1 cellular context compared by ENCODE assay signal in the genomic region with DNA sequence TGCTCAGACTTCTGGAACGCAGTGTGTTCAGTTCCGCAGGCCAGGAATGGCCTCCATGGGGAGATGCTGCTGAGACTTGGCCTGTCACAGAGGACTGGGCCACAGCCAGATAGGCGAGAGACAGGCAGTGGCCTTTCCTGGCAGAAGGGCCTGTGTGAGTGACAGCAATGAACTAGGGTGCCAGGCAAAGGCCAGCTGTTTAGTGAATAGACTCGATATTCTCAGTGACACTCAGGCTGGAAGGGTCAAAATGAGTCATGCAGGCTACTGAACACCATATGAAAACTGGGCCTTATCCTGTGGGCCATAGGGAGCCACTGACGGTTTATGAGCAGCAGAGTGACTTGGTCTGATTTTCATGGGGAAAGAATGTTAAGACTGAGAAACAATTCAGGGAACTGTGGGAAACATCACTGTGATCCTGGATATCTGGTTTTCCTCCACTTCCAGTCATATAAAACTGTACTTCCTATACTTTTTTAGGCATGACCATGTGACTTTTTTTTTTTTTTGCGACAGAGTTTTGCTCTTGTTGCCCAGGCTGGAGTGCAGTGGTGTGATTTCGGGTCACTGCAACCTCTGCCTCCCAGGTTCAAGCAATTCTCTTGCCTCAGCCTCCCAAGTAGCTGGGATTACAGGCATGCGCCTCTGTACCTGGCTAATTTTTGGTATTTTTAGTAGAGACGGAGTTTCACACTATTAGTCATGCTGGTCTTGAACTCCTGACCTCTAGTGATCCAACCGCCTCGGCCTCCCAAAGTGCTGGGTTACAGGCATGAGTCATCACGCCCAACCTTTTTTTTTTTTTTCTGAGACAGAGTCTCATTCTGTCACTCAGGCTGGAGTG.
TF ChIP-seq lines count a peak whose summit lies in the region.

No MANE protein-coding gene starts in this region.

TF ChIP-seq in HepG2, 621 proteins besides CTCF, POLR2A, EP300 and RAD21 (continued from another document and continues in another):
- TF ChIP-seq, protein P1, sequence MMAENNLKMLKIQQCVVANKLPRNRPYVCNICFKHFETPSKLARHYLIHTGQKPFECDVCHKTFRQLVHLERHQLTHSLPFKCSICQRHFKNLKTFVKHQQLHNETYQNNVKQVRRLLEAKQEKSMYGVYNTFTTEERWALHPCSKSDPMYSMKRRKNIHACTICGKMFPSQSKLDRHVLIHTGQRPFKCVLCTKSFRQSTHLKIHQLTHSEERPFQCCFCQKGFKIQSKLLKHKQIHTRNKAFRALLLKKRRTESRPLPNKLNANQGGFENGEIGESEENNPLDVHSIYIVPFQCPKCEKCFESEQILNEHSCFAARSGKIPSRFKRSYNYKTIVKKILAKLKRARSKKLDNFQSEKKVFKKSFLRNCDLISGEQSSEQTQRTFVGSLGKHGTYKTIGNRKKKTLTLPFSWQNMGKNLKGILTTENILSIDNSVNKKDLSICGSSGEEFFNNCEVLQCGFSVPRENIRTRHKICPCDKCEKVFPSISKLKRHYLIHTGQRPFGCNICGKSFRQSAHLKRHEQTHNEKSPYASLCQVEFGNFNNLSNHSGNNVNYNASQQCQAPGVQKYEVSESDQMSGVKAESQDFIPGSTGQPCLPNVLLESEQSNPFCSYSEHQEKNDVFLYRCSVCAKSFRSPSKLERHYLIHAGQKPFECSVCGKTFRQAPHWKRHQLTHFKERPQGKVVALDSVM (CRISPR knock-in tag; IDR thresholded peaks at IDR 0.05), result no peak; the same call in 1 of the 2 replicates
- TF ChIP-seq KLF13 (CRISPR knock-in tag; IDR thresholded peaks at IDR 0.05), result no peak
- no peak for TF ChIP-seq MEIS1 (CRISPR knock-in tag; IDR thresholded peaks at IDR 0.05; ENCODE audit: borderline replicate concordance)
- TF ChIP-seq, protein P2, sequence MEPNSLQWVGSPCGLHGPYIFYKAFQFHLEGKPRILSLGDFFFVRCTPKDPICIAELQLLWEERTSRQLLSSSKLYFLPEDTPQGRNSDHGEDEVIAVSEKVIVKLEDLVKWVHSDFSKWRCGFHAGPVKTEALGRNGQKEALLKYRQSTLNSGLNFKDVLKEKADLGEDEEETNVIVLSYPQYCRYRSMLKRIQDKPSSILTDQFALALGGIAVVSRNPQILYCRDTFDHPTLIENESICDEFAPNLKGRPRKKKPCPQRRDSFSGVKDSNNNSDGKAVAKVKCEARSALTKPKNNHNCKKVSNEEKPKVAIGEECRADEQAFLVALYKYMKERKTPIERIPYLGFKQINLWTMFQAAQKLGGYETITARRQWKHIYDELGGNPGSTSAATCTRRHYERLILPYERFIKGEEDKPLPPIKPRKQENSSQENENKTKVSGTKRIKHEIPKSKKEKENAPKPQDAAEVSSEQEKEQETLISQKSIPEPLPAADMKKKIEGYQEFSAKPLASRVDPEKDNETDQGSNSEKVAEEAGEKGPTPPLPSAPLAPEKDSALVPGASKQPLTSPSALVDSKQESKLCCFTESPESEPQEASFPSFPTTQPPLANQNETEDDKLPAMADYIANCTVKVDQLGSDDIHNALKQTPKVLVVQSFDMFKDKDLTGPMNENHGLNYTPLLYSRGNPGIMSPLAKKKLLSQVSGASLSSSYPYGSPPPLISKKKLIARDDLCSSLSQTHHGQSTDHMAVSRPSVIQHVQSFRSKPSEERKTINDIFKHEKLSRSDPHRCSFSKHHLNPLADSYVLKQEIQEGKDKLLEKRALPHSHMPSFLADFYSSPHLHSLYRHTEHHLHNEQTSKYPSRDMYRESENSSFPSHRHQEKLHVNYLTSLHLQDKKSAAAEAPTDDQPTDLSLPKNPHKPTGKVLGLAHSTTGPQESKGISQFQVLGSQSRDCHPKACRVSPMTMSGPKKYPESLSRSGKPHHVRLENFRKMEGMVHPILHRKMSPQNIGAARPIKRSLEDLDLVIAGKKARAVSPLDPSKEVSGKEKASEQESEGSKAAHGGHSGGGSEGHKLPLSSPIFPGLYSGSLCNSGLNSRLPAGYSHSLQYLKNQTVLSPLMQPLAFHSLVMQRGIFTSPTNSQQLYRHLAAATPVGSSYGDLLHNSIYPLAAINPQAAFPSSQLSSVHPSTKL (CRISPR knock-in tag; IDR thresholded peaks at IDR 0.05), result peak; percentile 76
- no peak for TF ChIP-seq ZNF121 (CRISPR knock-in tag; IDR thresholded peaks at IDR 0.05)
- TF ChIP-seq ELF4 (CRISPR knock-in tag; IDR thresholded peaks at IDR 0.05; ENCODE audit: borderline replicate concordance), result no peak
- no peak for TF ChIP-seq ZSCAN21 (CRISPR knock-in tag; IDR thresholded peaks at IDR 0.05; ENCODE audit: borderline replicate concordance)
- TF ChIP-seq, protein P3, sequence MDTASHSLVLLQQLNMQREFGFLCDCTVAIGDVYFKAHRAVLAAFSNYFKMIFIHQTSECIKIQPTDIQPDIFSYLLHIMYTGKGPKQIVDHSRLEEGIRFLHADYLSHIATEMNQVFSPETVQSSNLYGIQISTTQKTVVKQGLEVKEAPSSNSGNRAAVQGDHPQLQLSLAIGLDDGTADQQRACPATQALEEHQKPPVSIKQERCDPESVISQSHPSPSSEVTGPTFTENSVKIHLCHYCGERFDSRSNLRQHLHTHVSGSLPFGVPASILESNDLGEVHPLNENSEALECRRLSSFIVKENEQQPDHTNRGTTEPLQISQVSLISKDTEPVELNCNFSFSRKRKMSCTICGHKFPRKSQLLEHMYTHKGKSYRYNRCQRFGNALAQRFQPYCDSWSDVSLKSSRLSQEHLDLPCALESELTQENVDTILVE (CRISPR knock-in tag; IDR thresholded peaks at IDR 0.05), result no peak
- no peak; the same call in 1 of the 2 replicates for TF ChIP-seq ZMAT3 (CRISPR knock-in tag; conservative IDR thresholded peaks at IDR 0.05)
- no peak for TF ChIP-seq ARID2 (CRISPR knock-in tag; IDR thresholded peaks at IDR 0.05; ENCODE audit: borderline replicate concordance)
- no peak for TF ChIP-seq NFE2 (CRISPR knock-in tag; IDR thresholded peaks at IDR 0.05)
- TF ChIP-seq NCOA5 (CRISPR knock-in tag; IDR thresholded peaks at IDR 0.05), result no peak
- TF ChIP-seq ZNF383 (CRISPR knock-in tag; IDR thresholded peaks at IDR 0.05; ENCODE audit: borderline replicate concordance), result no peak
- no peak; the same call in 1 of the 2 replicates for TF ChIP-seq TSC22D2 (CRISPR knock-in tag; IDR thresholded peaks at IDR 0.05; ENCODE audit: borderline replicate concordance)
- TF ChIP-seq ATF7-NPFF (CRISPR knock-in tag; IDR thresholded peaks at IDR 0.05; ENCODE audit: low read depth), result no peak
- TF ChIP-seq MED1 (CRISPR knock-in tag; IDR thresholded peaks at IDR 0.05), result peak; percentile 44
- TF ChIP-seq BORCS8-MEF2B (CRISPR knock-in tag; IDR thresholded peaks at IDR 0.05), result no peak
- TF ChIP-seq, protein P4, sequence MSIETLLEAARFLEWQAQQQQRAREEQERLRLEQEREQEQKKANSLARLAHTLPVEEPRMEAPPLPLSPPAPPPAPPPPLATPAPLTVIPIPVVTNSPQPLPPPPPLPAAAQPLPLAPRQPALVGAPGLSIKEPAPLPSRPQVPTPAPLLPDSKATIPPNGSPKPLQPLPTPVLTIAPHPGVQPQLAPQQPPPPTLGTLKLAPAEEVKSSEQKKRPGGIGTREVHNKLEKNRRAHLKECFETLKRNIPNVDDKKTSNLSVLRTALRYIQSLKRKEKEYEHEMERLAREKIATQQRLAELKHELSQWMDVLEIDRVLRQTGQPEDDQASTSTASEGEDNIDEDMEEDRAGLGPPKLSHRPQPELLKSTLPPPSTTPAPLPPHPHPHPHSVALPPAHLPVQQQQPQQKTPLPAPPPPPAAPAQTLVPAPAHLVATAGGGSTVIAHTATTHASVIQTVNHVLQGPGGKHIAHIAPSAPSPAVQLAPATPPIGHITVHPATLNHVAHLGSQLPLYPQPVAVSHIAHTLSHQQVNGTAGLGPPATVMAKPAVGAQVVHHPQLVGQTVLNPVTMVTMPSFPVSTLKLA (IDR thresholded peaks at IDR 0.05), result peak; percentile 34
- TF ChIP-seq HNRNPLL (IDR thresholded peaks at IDR 0.05; ENCODE audit: low read depth, low read length, poor library complexity, severe bottlenecking), result no peak
- no peak for TF ChIP-seq NBN (conservative IDR thresholded peaks at IDR 0.05)
- TF ChIP-seq ZFY (CRISPR knock-in tag; IDR thresholded peaks at IDR 0.05), result peak; percentile 50
- TF ChIP-seq NR2F2 (IDR thresholded peaks at IDR 0.05; ENCODE audit: borderline replicate concordance, low read depth), result peak; percentile 68
- TF ChIP-seq, protein P5, sequence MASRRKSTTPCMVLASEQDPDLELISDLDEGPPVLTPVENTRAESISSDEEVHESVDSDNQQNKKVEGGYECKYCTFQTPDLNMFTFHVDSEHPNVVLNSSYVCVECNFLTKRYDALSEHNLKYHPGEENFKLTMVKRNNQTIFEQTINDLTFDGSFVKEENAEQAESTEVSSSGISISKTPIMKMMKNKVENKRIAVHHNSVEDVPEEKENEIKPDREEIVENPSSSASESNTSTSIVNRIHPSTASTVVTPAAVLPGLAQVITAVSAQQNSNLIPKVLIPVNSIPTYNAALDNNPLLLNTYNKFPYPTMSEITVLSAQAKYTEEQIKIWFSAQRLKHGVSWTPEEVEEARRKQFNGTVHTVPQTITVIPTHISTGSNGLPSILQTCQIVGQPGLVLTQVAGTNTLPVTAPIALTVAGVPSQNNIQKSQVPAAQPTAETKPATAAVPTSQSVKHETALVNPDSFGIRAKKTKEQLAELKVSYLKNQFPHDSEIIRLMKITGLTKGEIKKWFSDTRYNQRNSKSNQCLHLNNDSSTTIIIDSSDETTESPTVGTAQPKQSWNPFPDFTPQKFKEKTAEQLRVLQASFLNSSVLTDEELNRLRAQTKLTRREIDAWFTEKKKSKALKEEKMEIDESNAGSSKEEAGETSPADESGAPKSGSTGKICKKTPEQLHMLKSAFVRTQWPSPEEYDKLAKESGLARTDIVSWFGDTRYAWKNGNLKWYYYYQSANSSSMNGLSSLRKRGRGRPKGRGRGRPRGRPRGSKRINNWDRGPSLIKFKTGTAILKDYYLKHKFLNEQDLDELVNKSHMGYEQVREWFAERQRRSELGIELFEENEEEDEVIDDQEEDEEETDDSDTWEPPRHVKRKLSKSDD (CRISPR knock-in tag; IDR thresholded peaks at IDR 0.05; ENCODE audit: low read depth), result no peak
- TF ChIP-seq, protein P6, sequence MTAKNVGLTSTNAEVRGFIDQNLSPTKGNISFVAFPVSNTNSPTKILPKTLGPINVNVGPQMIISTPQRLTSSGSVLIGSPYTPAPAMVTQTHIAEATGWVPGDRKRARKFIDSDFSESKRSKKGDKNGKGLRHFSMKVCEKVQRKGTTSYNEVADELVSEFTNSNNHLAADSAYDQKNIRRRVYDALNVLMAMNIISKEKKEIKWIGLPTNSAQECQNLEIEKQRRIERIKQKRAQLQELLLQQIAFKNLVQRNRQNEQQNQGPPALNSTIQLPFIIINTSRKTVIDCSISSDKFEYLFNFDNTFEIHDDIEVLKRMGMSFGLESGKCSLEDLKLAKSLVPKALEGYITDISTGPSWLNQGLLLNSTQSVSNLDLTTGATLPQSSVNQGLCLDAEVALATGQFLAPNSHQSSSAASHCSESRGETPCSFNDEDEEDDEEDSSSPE (CRISPR knock-in tag; IDR thresholded peaks at IDR 0.05), result no peak
- no peak for TF ChIP-seq TAF15 (IDR thresholded peaks at IDR 0.05; ENCODE audit: low read depth, low read length, poor library complexity, severe bottlenecking)
- TF ChIP-seq TCF7 (IDR thresholded peaks at IDR 0.05; ENCODE audit: low read depth), result peak; percentile 56
- TF ChIP-seq ZNF674 (CRISPR knock-in tag; IDR thresholded peaks at IDR 0.05; ENCODE audit: low read depth), result no peak
- TF ChIP-seq, protein P7, sequence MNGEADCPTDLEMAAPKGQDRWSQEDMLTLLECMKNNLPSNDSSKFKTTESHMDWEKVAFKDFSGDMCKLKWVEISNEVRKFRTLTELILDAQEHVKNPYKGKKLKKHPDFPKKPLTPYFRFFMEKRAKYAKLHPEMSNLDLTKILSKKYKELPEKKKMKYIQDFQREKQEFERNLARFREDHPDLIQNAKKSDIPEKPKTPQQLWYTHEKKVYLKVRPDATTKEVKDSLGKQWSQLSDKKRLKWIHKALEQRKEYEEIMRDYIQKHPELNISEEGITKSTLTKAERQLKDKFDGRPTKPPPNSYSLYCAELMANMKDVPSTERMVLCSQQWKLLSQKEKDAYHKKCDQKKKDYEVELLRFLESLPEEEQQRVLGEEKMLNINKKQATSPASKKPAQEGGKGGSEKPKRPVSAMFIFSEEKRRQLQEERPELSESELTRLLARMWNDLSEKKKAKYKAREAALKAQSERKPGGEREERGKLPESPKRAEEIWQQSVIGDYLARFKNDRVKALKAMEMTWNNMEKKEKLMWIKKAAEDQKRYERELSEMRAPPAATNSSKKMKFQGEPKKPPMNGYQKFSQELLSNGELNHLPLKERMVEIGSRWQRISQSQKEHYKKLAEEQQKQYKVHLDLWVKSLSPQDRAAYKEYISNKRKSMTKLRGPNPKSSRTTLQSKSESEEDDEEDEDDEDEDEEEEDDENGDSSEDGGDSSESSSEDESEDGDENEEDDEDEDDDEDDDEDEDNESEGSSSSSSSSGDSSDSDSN (CRISPR knock-in tag; IDR thresholded peaks at IDR 0.05), result no peak
- no peak for TF ChIP-seq ZSCAN12 (CRISPR knock-in tag; IDR thresholded peaks at IDR 0.05)
- no peak for TF ChIP-seq NONO (IDR thresholded peaks at IDR 0.05)
- no peak for TF ChIP-seq NONO (CRISPR knock-in tag; conservative IDR thresholded peaks at IDR 0.05)
- no peak for TF ChIP-seq RBM22 (optimal IDR thresholded peaks at IDR 0.05; ENCODE audit: low read length)
- no peak for TF ChIP-seq SMAD3 (CRISPR knock-in tag; IDR thresholded peaks at IDR 0.05)
- TF ChIP-seq ATM (IDR thresholded peaks at IDR 0.05; ENCODE audit: borderline replicate concordance), result no peak
- TF ChIP-seq, protein P8, sequence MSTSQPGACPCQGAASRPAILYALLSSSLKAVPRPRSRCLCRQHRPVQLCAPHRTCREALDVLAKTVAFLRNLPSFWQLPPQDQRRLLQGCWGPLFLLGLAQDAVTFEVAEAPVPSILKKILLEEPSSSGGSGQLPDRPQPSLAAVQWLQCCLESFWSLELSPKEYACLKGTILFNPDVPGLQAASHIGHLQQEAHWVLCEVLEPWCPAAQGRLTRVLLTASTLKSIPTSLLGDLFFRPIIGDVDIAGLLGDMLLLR (CRISPR knock-in tag; IDR thresholded peaks at IDR 0.05), result no peak
- TF ChIP-seq FOSL2 (CRISPR knock-in tag; IDR thresholded peaks at IDR 0.05), result peak; percentile 99
- peak; percentile 82; the same call in 1 of the 2 replicates for TF ChIP-seq HMG20A (CRISPR knock-in tag; IDR thresholded peaks at IDR 0.05; ENCODE audit: borderline replicate concordance)
- peak; percentile 61; the same call in 1 of the 2 replicates for TF ChIP-seq NR2C2 (CRISPR knock-in tag; IDR thresholded peaks at IDR 0.05; ENCODE audit: borderline replicate concordance)
- TF ChIP-seq, protein P9, sequence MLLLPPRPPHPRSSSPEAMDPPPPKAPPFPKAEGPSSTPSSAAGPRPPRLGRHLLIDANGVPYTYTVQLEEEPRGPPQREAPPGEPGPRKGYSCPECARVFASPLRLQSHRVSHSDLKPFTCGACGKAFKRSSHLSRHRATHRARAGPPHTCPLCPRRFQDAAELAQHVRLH (CRISPR knock-in tag; IDR thresholded peaks at IDR 0.05; ENCODE audit: borderline replicate concordance, low read depth), result no peak
